In genomic region chr15:58209007-58209481, GRCh38 we compare ENCODE assay signal across 8 cellular contexts.
DNase-seq lines count a peak whose midpoint lies in the region; ATAC-seq and TF ChIP-seq lines count a peak whose summit lies in the region.
"Not testable (repeated sequence)": the region's sequence is repeated elsewhere in the genome, so short reads cannot be mapped to it uniquely, and the experiment has no call there.

No MANE protein-coding gene starts in this region.

- not testable (repeated sequence) for H3K36me3 Mint-ChIP-seq in activated T-helper 17 cell treated with anti-CD3 and anti-CD28 coated beads, Interleukin-2, amount 50 U/mL, for 72 hours (ENCODE audit: low read depth)

- H3K27ac ChIP-seq in RWPE1, result peak overlapping the region; percentile 67

- peak; percentile 75 for DNase-seq in CD1c-positive myeloid dendritic cell (ENCODE audit: extremely low spot score)
- peak; percentile 59 for DNase-seq in HFF-Myc (ENCODE audit: extremely low read depth, low read depth)
- not testable (repeated sequence) for DNase-seq in RWPE1 (ENCODE audit: low spot score)
- peak; percentile 88 to 91 for DNase-seq in cardiac fibroblast (ENCODE audit: low read depth in 2 of 2)
- DNase-seq in fibroblast of the aortic adventitia (ENCODE audit: low read depth), result peak; percentile 98
- DNase-seq in iris pigment epithelial cell (ENCODE audit: low read depth), result peak; percentile 68
- peak in 2 of 3 donors; percentile 3 to 11 for DNase-seq in stimulated activated CD4-positive, alpha-beta T cell treated with anti-CD3 and anti-CD28 coated beads, TNF-alpha, amount 100 ng/mL, for 1 hour (ENCODE audit: low read depth in 3 of 3, low spot score in 1 of 3)

- H3K27me3 Mint-ChIP-seq in activated T-helper 17 cell treated with anti-CD3 and anti-CD28 coated beads, Interleukin-2, amount 50 U/mL, for 72 hours, result not testable (repeated sequence)

- H3K9me3 Mint-ChIP-seq in activated T-helper 17 cell treated with anti-CD3 and anti-CD28 coated beads, Interleukin-2, amount 50 U/mL, for 72 hours, result not testable (repeated sequence)

- POLR2A ChIA-PET in RWPE1 (lab: Yijun Ruan, JAX; ENCODE audit: low non-redundant PET), result not testable (repeated sequence)

- H3K4me3 ChIP-seq in HFF-Myc (replicated peaks; ENCODE audit: low read depth, low read length); cardiac fibroblast (replicated peaks in 1 of 2; ENCODE audit: low read depth in 2 of 2, low read length in 2 of 2); fibroblast of the aortic adventitia (ENCODE audit: low read depth, low read length): not testable (repeated sequence)

- CTCF ChIA-PET in RWPE1 (lab: Yijun Ruan, JAX), result interaction anchor here (0.5 to 0.6 kb wide), 2 partner anchors 597 to 1276 kb away, joined by 3 read pairs; no protein-coding TSS in a partner anchor

- H3K4me3 Mint-ChIP-seq in activated T-helper 17 cell treated with anti-CD3 and anti-CD28 coated beads, Interleukin-2, amount 50 U/mL, for 72 hours, result peak overlapping the region; percentile 42

- not testable (repeated sequence) for H3K4me1 Mint-ChIP-seq in activated T-helper 17 cell treated with anti-CD3 and anti-CD28 coated beads, Interleukin-2, amount 50 U/mL, for 72 hours

- peak; percentile 97 for ATAC-seq in activated T-helper 17 cell treated with anti-CD3 and anti-CD28 coated beads, Interleukin-2, amount 50 U/mL, for 72 hours (replicated peaks)

- not testable (repeated sequence) for TF ChIP-seq CTCF in HFF-Myc (IDR thresholded peaks at IDR 0.05; ENCODE audit: low read depth, low read length, missing control alignments); RWPE1 (conservative IDR thresholded peaks at IDR 0.05; ENCODE audit: low read depth); cardiac fibroblast (IDR thresholded peaks at IDR 0.05; ENCODE audit: low read depth, low read length); fibroblast of the aortic adventitia (IDR thresholded peaks at IDR 0.05; ENCODE audit: insufficient read depth, low read length)

- H3K27ac Mint-ChIP-seq in activated T-helper 17 cell treated with anti-CD3 and anti-CD28 coated beads, Interleukin-2, amount 50 U/mL, for 72 hours, result peak overlapping the region; percentile 68
